Comparison of ENCODE assay signal across 9 cellular contexts in genomic region chr12:7061138-7061537, GRCh38. TPM values are rescaled to one million over a fixed set of nuclear protein-coding genes. Genes with fewer than 3 reads are reported as not detected.
DNase-seq lines count a peak whose midpoint lies in the region; ATAC-seq and TF ChIP-seq lines count a peak whose summit lies in the region.
"Had no signal": no experiment of that assay in that cellular context is flagged by ENCODE, and none has a peak within 500 bp of the region (broad histone marks: within the 10 kb centered on the region; RNA-seq: fewer than 3 reads in every experiment).

No MANE protein-coding gene starts in this region.

- DNase-seq in mesothelial cell of epicardium (ENCODE audit: low spot score in 2 of 2, unreplicated experiment in 2 of 2) = no peak
- DNase-seq in thoracic aorta (ENCODE audit: low spot score) = no peak
- no peak for DNase-seq in CD14-positive monocyte (ENCODE audit: low spot score)
- DNase-seq in midbrain (lab: John Stamatoyannopoulos, UW) = no peak
- DNase-seq: activated CD8-positive, alpha-beta memory T cell treated with anti-CD3 and anti-CD28 coated beads, Interleukin-2, amount 50 U/mL, for 4 hours had no signal

- H3K27ac Mint-ChIP-seq in mesothelial cell of epicardium (peak overlapping the region; percentile 22), CD14-positive monocyte (peak overlapping the region in 1 of 7 donors; percentile 24)

- H3K36me3 ChIP-seq in HUES64 (ENCODE audit: insufficient read depth, low read length) (no peaks in the 10 kb centered on the region), esophagus (ENCODE audit: control insufficient read depth in 2 of 2, insufficient read depth in 2 of 2, low read length in 1 of 2) (no peaks in the 10 kb centered on the region), thoracic aorta (peaks cover 17% of the 10 kb centered on the region)

- H3K36me3 Mint-ChIP-seq in mesothelial cell of epicardium (no peaks in the 10 kb centered on the region), CD14-positive monocyte (no peaks in the 10 kb centered on the region)

- H3K4me3 Mint-ChIP-seq in mesothelial cell of epicardium = no peak overlapping the region
- no peak overlapping the region for H3K4me3 Mint-ChIP-seq in CD14-positive monocyte

- H3K4me1 Mint-ChIP-seq in mesothelial cell of epicardium = peaks cover 11% of the 10 kb centered on the region
- peaks cover 13% of the 10 kb centered on the region for H3K4me1 Mint-ChIP-seq in CD14-positive monocyte

- WGBS in HUES64 = 82% methylated on average over 13 of the region's 13 CpGs
- 71 to 73% methylated on average over 13 of the region's 13 CpGs for WGBS in esophagus, 2 donors

- H3K27me3 Mint-ChIP-seq in mesothelial cell of epicardium (ENCODE audit: low read depth) = no peaks in the 10 kb centered on the region
- peaks cover 0 to 8% (median 4%) of the 10 kb centered on the region in 3 donors for H3K27me3 Mint-ChIP-seq in CD14-positive monocyte (ENCODE audit: low read depth in 3 of 3)

- no peak for ATAC-seq in thoracic aorta (ENCODE audit: insufficient number of reproducible peaks, low FRiP score, low read depth)
- ATAC-seq in HG02840 (IDR thresholded peaks at IDR 0.05; ENCODE audit: low FRiP score, unreplicated experiment) = no peak
- no peak for ATAC-seq in SK-N-SH treated with all-trans-retinoic acid at 6 μM for 48 hours

- H3K9me3 Mint-ChIP-seq in mesothelial cell of epicardium = no peaks in the 10 kb centered on the region
- H3K9me3 Mint-ChIP-seq in CD14-positive monocyte = peaks cover 0 to 2% (median 0%) of the 10 kb centered on the region in 7 donors

- intact Hi-C loops in CD14-positive monocyte (cut with micrococcal nuclease) = no loop called here

- H3K9ac ChIP-seq in HUES64 (ENCODE audit: low read depth, low read length) = peak overlapping the region; percentile 24; the same call in 1 of the 2 replicates

- H3K27ac ChIP-seq in HUES64 (ENCODE audit: low read depth, low read length) (no peak overlapping the region), esophagus (ENCODE audit: low read depth in 2 of 2, low read length in 1 of 2) (peak overlapping the region; percentile 74 to 81), thoracic aorta (peak overlapping the region; percentile 71 to 74)

- H3K9me3 ChIP-seq in HUES64 (ENCODE audit: insufficient read depth, low read depth, low read length) = no peaks in the 10 kb centered on the region
- no peaks in the 10 kb centered on the region for H3K9me3 ChIP-seq in esophagus (ENCODE audit: control insufficient read depth in 2 of 2, insufficient read depth in 1 of 2, low read depth in 1 of 2, low read length in 1 of 2)
- no peaks in the 10 kb centered on the region for H3K9me3 ChIP-seq in thoracic aorta

- no peaks in the 10 kb centered on the region for H3K27me3 ChIP-seq in HUES64 (ENCODE audit: insufficient read depth, low read length)
- H3K27me3 ChIP-seq in esophagus (ENCODE audit: control insufficient read depth in 1 of 2, insufficient read depth in 2 of 2, low read length in 2 of 2) = no peaks in the 10 kb centered on the region
- H3K27me3 ChIP-seq in thoracic aorta (replicated peaks; ENCODE audit: insufficient read depth) = no peaks in the 10 kb centered on the region

- H3K4me3 ChIP-seq in HUES64 (ENCODE audit: low read length) (no peak overlapping the region), esophagus (ENCODE audit: low read depth in 1 of 2, low read length in 2 of 2) (peak overlapping the region; percentile 1 to 39), thoracic aorta (peak overlapping the region; percentile 69)

- no peak for TF ChIP-seq CTCF in mesothelial cell of epicardium (IDR thresholded peaks at IDR 0.05; ENCODE audit: unreplicated experiment)
- TF ChIP-seq CTCF in thoracic aorta (IDR thresholded peaks at IDR 0.05) = no peak
- no peak for TF ChIP-seq CTCF in CD14-positive monocyte (IDR thresholded peaks at IDR 0.05)

- H3K4me1 ChIP-seq in HUES64 (ENCODE audit: insufficient read depth, low read length) (peaks cover 8% of the 10 kb centered on the region), esophagus (ENCODE audit: control insufficient read depth in 2 of 2, insufficient read depth in 2 of 2, low read length in 1 of 2) (peaks cover 0 to 4% of the 10 kb centered on the region in 2 donors), thoracic aorta (ENCODE audit: control insufficient read depth in 1 of 2, low read depth in 2 of 2) (peaks cover 12 to 24% of the 10 kb centered on the region in 2 donors)

TF ChIP-seq in SK-N-SH treated with all-trans-retinoic acid at 6 μM for 48 hours, 23 proteins besides CTCF, POLR2A, EP300 and RAD21 (continues in another document):
- no peak for TF ChIP-seq BACH2 (CRISPR knock-in tag; IDR thresholded peaks at IDR 0.05; ENCODE audit: borderline replicate concordance)
- TF ChIP-seq TOX (CRISPR knock-in tag; IDR thresholded peaks at IDR 0.05; ENCODE audit: borderline replicate concordance) = no peak
- TF ChIP-seq ARNTL (CRISPR knock-in tag; IDR thresholded peaks at IDR 0.05; ENCODE audit: borderline replicate concordance, low read depth) = no peak
- no peak for TF ChIP-seq PPARA (CRISPR knock-in tag; IDR thresholded peaks at IDR 0.05; ENCODE audit: borderline replicate concordance)
- no peak for TF ChIP-seq CSDC2 (CRISPR knock-in tag; IDR thresholded peaks at IDR 0.05)
- no peak for TF ChIP-seq GLIS3 (CRISPR knock-in tag; IDR thresholded peaks at IDR 0.05)
- TF ChIP-seq ESRRG (CRISPR knock-in tag; IDR thresholded peaks at IDR 0.05) = no peak
- TF ChIP-seq ZNF70 (CRISPR knock-in tag; IDR thresholded peaks at IDR 0.05) = no peak
- TF ChIP-seq, protein P1, sequence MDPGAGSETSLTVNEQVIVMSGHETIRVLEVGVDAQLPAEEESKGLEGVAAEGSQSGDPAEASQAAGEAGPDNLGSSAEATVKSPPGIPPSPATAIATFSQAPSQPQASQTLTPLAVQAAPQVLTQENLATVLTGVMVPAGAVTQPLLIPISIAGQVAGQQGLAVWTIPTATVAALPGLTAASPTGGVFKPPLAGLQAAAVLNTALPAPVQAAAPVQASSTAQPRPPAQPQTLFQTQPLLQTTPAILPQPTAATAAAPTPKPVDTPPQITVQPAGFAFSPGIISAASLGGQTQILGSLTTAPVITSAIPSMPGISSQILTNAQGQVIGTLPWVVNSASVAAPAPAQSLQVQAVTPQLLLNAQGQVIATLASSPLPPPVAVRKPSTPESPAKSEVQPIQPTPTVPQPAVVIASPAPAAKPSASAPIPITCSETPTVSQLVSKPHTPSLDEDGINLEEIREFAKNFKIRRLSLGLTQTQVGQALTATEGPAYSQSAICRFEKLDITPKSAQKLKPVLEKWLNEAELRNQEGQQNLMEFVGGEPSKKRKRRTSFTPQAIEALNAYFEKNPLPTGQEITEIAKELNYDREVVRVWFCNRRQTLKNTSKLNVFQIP (CRISPR knock-in tag; IDR thresholded peaks at IDR 0.05; ENCODE audit: borderline replicate concordance, low read depth) = no peak
- TF ChIP-seq, protein P2, sequence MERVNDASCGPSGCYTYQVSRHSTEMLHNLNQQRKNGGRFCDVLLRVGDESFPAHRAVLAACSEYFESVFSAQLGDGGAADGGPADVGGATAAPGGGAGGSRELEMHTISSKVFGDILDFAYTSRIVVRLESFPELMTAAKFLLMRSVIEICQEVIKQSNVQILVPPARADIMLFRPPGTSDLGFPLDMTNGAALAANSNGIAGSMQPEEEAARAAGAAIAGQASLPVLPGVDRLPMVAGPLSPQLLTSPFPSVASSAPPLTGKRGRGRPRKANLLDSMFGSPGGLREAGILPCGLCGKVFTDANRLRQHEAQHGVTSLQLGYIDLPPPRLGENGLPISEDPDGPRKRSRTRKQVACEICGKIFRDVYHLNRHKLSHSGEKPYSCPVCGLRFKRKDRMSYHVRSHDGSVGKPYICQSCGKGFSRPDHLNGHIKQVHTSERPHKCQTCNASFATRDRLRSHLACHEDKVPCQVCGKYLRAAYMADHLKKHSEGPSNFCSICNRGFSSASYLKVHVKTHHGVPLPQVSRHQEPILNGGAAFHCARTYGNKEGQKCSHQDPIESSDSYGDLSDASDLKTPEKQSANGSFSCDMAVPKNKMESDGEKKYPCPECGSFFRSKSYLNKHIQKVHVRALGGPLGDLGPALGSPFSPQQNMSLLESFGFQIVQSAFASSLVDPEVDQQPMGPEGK (CRISPR knock-in tag; IDR thresholded peaks at IDR 0.05; ENCODE audit: borderline replicate concordance) = no peak
- TF ChIP-seq SNAI2 (CRISPR knock-in tag; IDR thresholded peaks at IDR 0.05) = no peak
- TF ChIP-seq ZC3H10 (CRISPR knock-in tag; IDR thresholded peaks at IDR 0.05) = no peak
- no peak for TF ChIP-seq CSRNP3 (CRISPR knock-in tag; IDR thresholded peaks at IDR 0.05)

RNA-seq across cellular contexts. Expression of gene C1S, which starts 0.6 kb away (rescaled TPM):
- polyA plus RNA-seq in HUES64 (2013, experiment 1 of 2) = 3.1 TPM
- 3.5 TPM for polyA plus RNA-seq in HUES64 (2013, experiment 2 of 2)
- polyA plus RNA-seq in esophagus (10 to 100 TPM; 26.6 to 80.5 TPM), CD14-positive monocyte (not detected)
- total RNA-seq in mesothelial cell of epicardium (46.1 to 47.3 TPM (median 46.7 TPM) in 3 replicates), thoracic aorta (100 to 1,000 TPM; 456 to 715 TPM)

RNA-seq across cellular contexts. Expression of gene C1R, which starts 31.1 kb away (rescaled TPM):
- 4.5 TPM for polyA plus RNA-seq in HUES64 (2013, experiment 1 of 2)
- 6.3 TPM for polyA plus RNA-seq in HUES64 (2013, experiment 2 of 2)
- polyA plus RNA-seq in esophagus = 10 to 100 TPM; 30.8 to 99.4 TPM
- 41.5 to 45.9 TPM (median 45.1 TPM) in 3 replicates for total RNA-seq in mesothelial cell of epicardium
- 100 to 1,000 TPM; 811 to 997 TPM for total RNA-seq in thoracic aorta
- under 1 TPM in 1 of 2 donors, not detected in 1; 0.14 TPM for polyA plus RNA-seq in CD14-positive monocyte

RNA-seq across cellular contexts. Expression of gene LPCAT3, which starts 42.9 kb away (rescaled TPM):
- 40.1 TPM for polyA plus RNA-seq in HUES64 (2013, experiment 1 of 2)
- polyA plus RNA-seq in HUES64 (2013, experiment 2 of 2) = 36.6 TPM
- polyA plus RNA-seq in esophagus (10 to 100 TPM; 15.7 to 27.0 TPM), CD14-positive monocyte (10 to 100 TPM; 54.1 to 62.7 TPM)
- total RNA-seq in mesothelial cell of epicardium (44.6 to 45.9 TPM (median 45.1 TPM) in 3 replicates), thoracic aorta (10 to 100 TPM; 40.5 to 51.9 TPM)

RNA-seq across cellular contexts. Expression of gene C1RL, which starts 47.9 kb away (rescaled TPM):
- 5.0 TPM for polyA plus RNA-seq in HUES64 (2013, experiment 1 of 2)
- 8.1 TPM for polyA plus RNA-seq in HUES64 (2013, experiment 2 of 2)
- 10 to 100 TPM; 14.7 to 18.0 TPM for polyA plus RNA-seq in esophagus
- total RNA-seq in mesothelial cell of epicardium = 50.6 to 59.2 TPM (median 58.5 TPM) in 3 replicates
- total RNA-seq in thoracic aorta = 100 to 1,000 TPM; 126 to 134 TPM
- 1 to 10 TPM; 4.8 to 5.6 TPM for polyA plus RNA-seq in CD14-positive monocyte

Comparison
In these comparisons a context has a peak if more than half of its experiments do, and no peak if none do; other contexts are left out.
1. RNA of gene C1R, which starts 31.1 kb away (total RNA-seq): 811 to 997 TPM in thoracic aorta; 41.5 to 45.9 TPM in mesothelial cell of epicardium; every median in the first group is over 10 times any median in the second.